In the genomic region with DNA sequence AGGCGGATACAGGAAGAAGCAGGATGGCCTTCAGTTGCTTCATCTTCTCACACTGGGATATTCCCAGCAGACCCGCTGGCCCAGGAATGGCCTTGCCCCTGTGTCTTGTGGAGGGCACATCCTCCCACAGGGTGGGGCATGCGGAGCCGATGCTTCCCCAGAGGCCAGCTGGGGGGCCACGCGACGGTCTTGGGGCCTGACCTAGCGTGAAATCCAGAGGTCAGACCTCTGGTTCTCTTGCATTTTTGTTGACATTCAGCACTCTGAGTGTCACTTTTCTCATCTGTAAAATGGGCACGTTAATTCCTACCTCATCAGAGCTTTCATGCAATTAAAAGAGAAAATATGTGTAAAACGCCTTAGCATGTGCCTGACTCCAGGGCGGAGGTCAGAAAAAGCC, we compare ENCODE assay signal across 6 cellular contexts.
A peak's percentile ranks its signal among the peaks of the same experiment; 100 is the strongest.
DNase-seq lines count a peak whose midpoint lies in the region; FAIRE-seq and TF ChIP-seq lines count a peak whose summit lies in the region.
"Not testable (repeated sequence)": the region's sequence is repeated elsewhere in the genome, so short reads cannot be mapped to it uniquely, and the experiment has no call there.

No MANE protein-coding gene starts in this region.

- not testable (repeated sequence) for H3K36me3 Mint-ChIP-seq in H9 (ENCODE audit: insufficient read depth in 1 of 3, low read depth in 3 of 3); osteocyte (ENCODE audit: unreplicated experiment)

- POLR2A ChIA-PET in endothelial cell of umbilical vein (lab: Charles Lee), result not testable (repeated sequence)

- H3K18ac ChIP-seq in H9 (ENCODE audit: insufficient read length, low read depth, low read length), result not testable (repeated sequence)

- not testable (repeated sequence) for H3K4me3 ChIP-seq in endothelial cell of umbilical vein (replicated peaks in 1 of 3; ENCODE audit: insufficient read depth in 1 of 3, low read depth in 1 of 3, low read length in 3 of 3); testis

- H2BK120ac ChIP-seq in H9 (ENCODE audit: low read depth, low read length, poor library complexity, severe bottlenecking), result not testable (repeated sequence)

- H3K4me1 ChIP-seq in H9 (ENCODE audit: insufficient read depth, low read length); endothelial cell of umbilical vein (ENCODE audit: control insufficient read depth, extremely low read depth, insufficient read depth, low read length); testis: not testable (repeated sequence)

- not testable (repeated sequence) for H3K14ac ChIP-seq in H9 (ENCODE audit: insufficient read depth, low read length)

- H3K56ac ChIP-seq in H9 (ENCODE audit: insufficient read length, low read depth, low read length), result not testable (repeated sequence)

- not testable (repeated sequence) for H4K5ac ChIP-seq in H9 (ENCODE audit: insufficient read length, low read depth, low read length)

- not testable (repeated sequence) for H3K9me3 Mint-ChIP-seq in H9; osteocyte (ENCODE audit: unreplicated experiment)

- not testable (repeated sequence) for H3T11ph ChIP-seq in H9 (ENCODE audit: low read length)

- not testable (repeated sequence) for H3K23me2 ChIP-seq in H9 (ENCODE audit: insufficient read length, low read depth, low read length, poor library complexity, severe bottlenecking)

- H2BK20ac ChIP-seq in H9 (ENCODE audit: low read depth, low read length, poor library complexity, severe bottlenecking), result not testable (repeated sequence)

- H4K91ac ChIP-seq in H9 (ENCODE audit: insufficient read length, low read depth, low read length), result not testable (repeated sequence)

- not testable (repeated sequence) for H2BK5ac ChIP-seq in H9 (ENCODE audit: insufficient read length, low read length)

- dilution Hi-C loops in endothelial cell of umbilical vein (cut with MboI; ENCODE audit: extremely low pct_ligation_motif_present, low sequenced_read_pairs), result not testable (repeated sequence)

- not testable (repeated sequence) for H3K79me2 ChIP-seq in H9 (ENCODE audit: insufficient read depth, low read length); endothelial cell of umbilical vein (ENCODE audit: control insufficient read depth, insufficient read depth, low read length)

- not testable (repeated sequence) for H2AK5ac ChIP-seq in H9 (ENCODE audit: insufficient read length, low read length)

- not testable (repeated sequence) for H3K27ac Mint-ChIP-seq in H9; osteocyte (ENCODE audit: unreplicated experiment)

- intact Hi-C loops in endothelial cell of umbilical vein (cut with micrococcal nuclease); testis (cut with DNase I; ENCODE audit: low total_unique reads): not testable (repeated sequence)

- not testable (repeated sequence) for H3K79me1 ChIP-seq in H9 (ENCODE audit: insufficient read depth, low read depth, low read length, poor library complexity, severe bottlenecking)

- H3K9ac ChIP-seq in H9 (ENCODE audit: extremely low read depth, insufficient read length, low read length); endothelial cell of umbilical vein (replicated peaks; ENCODE audit: extremely low read depth, insufficient read depth, low read length): not testable (repeated sequence)

- H3K36me3 ChIP-seq in endothelial cell of umbilical vein (ENCODE audit: control insufficient read depth in 2 of 2, extremely low read depth in 1 of 2, insufficient read depth in 2 of 2, low read length in 2 of 2); testis (ENCODE audit: low read depth, missing control alignments): not testable (repeated sequence)

- TF ChIP-seq POLR2A in endothelial cell of umbilical vein (IDR thresholded peaks at IDR 0.05; ENCODE audit: low read depth, low read length); testis (IDR thresholded peaks at IDR 0.05): not testable (repeated sequence)

- H3K4ac ChIP-seq in H9 (ENCODE audit: low read depth, low read length), result not testable (repeated sequence)

- not testable (repeated sequence) for H3K4me3 Mint-ChIP-seq in H9; osteocyte (ENCODE audit: unreplicated experiment)

- CTCF ChIA-PET in endothelial cell of umbilical vein (lab: Charles Lee), result interaction anchor here (1.0 kb wide), 2 partner anchors 704 to 711 kb away, joined by 3 to 5 read pairs; no protein-coding TSS in a partner anchor

- not testable (repeated sequence) for H2BK15ac ChIP-seq in H9 (ENCODE audit: low read depth, low read length)

- peak; percentile 63 for FAIRE-seq in endothelial cell of umbilical vein (lab: Jason Lieb, UNC)

- H3K23ac ChIP-seq in H9 (ENCODE audit: insufficient read length, low read depth, low read length), result not testable (repeated sequence)

- not testable (repeated sequence) for H3K9me1 ChIP-seq in endothelial cell of umbilical vein (replicated peaks; ENCODE audit: control insufficient read depth, extremely low read depth, insufficient read depth, low read length)

- not testable (repeated sequence) for H4K20me1 ChIP-seq in H9 (ENCODE audit: control insufficient read depth, insufficient read depth, insufficient read length); endothelial cell of umbilical vein (replicated peaks; ENCODE audit: control insufficient read depth, extremely low read depth, insufficient read depth, low read length)

- H4K8ac ChIP-seq in H9 (replicated peaks; ENCODE audit: insufficient read length, low read depth, low read length), result not testable (repeated sequence)

- not testable (repeated sequence) for H3K4me2 ChIP-seq in H9 (ENCODE audit: insufficient read depth, insufficient read length, low read length); endothelial cell of umbilical vein (ENCODE audit: insufficient read depth, low read length)

- BruUV-seq in endothelial cell of umbilical vein (replicated peaks; lab: Mats Ljungman, UMichigan), result not testable (repeated sequence)

- DNase-seq in H9 (peak; percentile 16), ecto neural progenitor cell (ENCODE audit: low spot score) (peak; percentile 0), islet precursor cell (peak; percentile 15), osteocyte (ENCODE audit: extremely low spot score, unreplicated experiment) (peak; percentile 15), testis (peak; percentile 7)
- DNase-seq in endothelial cell of umbilical vein (ENCODE audit: low read depth, low spot score), result not testable (repeated sequence)

- H2BK12ac ChIP-seq in H9 (ENCODE audit: insufficient read length, low read depth, low read length), result not testable (repeated sequence)

- not testable (repeated sequence) for H3K9me3 ChIP-seq in H9 (ENCODE audit: control insufficient read depth, low read depth, low read length); endothelial cell of umbilical vein (replicated peaks; ENCODE audit: control insufficient read depth, insufficient read depth, low read length); testis

- not testable (repeated sequence) for TF ChIP-seq CTCF in H9 (conservative IDR thresholded peaks at IDR 0.05); endothelial cell of umbilical vein (IDR thresholded peaks at IDR 0.05; ENCODE audit: extremely low read depth in 1 of 2, insufficient read depth in 1 of 2, low read depth in 1 of 2, low read length in 2 of 2); osteocyte (IDR thresholded peaks at IDR 0.05); testis (IDR thresholded peaks at IDR 0.05)

- not testable (repeated sequence) for H2AFZ ChIP-seq in H9 (ENCODE audit: low read length); endothelial cell of umbilical vein (ENCODE audit: low read depth, low read length)

- H3K27me3 ChIP-seq in H9 (ENCODE audit: insufficient read depth, low read length); endothelial cell of umbilical vein (ENCODE audit: control insufficient read depth in 2 of 2, insufficient read depth in 2 of 2, low read length in 2 of 2); testis: not testable (repeated sequence)

- not testable (repeated sequence) for H3K27me3 Mint-ChIP-seq in H9 (ENCODE audit: low read depth); osteocyte (ENCODE audit: unreplicated experiment)

- not testable (repeated sequence) for H3K27ac ChIP-seq in H9 (ENCODE audit: insufficient read length, low read depth, low read length); endothelial cell of umbilical vein (ENCODE audit: insufficient read depth, low read depth, low read length); testis

- H3K4me1 Mint-ChIP-seq in H9; osteocyte (ENCODE audit: unreplicated experiment): not testable (repeated sequence)

- no CpG with 5 or more reads among the region's 11 CpGs for WGBS in H9 (ENCODE audit: extremely low coverage, insufficient read length, low lambda C conversion rate)
- 90 to 97% methylated on average over 7 to 9 of the region's 11 CpGs for WGBS in testis, 2 donors
